9 cellular contexts compared by ENCODE assay signal in genomic region chr1:93758842-93759515, GRCh38.
DNase-seq lines count a peak whose midpoint lies in the region; ATAC-seq, FAIRE-seq and TF ChIP-seq lines count a peak whose summit lies in the region.
"Had no signal": no experiment of that assay in that cellular context is flagged by ENCODE, and none has a peak within 500 bp of the region (broad histone marks: within the 10 kb centered on the region; RNA-seq: fewer than 3 reads in every experiment).

No MANE protein-coding gene starts in this region.

- TF ChIP-seq CTCF in PC-9 (conservative IDR thresholded peaks at IDR 0.05) (no peak; the same call in 1 of the 2 replicates), chondrocyte (IDR thresholded peaks at IDR 0.05) (peak; percentile 18), lower leg skin (IDR thresholded peaks at IDR 0.05) (no peak), A673 (conservative IDR thresholded peaks at IDR 0.05; ENCODE audit: low read depth, low read length) (no peak)

- H3K9me3 ChIP-seq in PC-9 (ENCODE audit: insufficient read depth, low read depth): no peaks in the 10 kb centered on the region
- H3K9me3 ChIP-seq in A673 (ENCODE audit: low read depth, low read length, poor library complexity, severe bottlenecking): no peaks in the 10 kb centered on the region

- H3K27ac ChIP-seq in PC-9: peak overlapping the region; percentile 85
- no peak overlapping the region for H3K27ac ChIP-seq in A673 (ENCODE audit: low read depth, low read length, poor library complexity, severe bottlenecking)

- no peak for DNase-seq in H54 (ENCODE audit: insufficient read length, low spot score)
- peak; percentile 60 to 97 for DNase-seq in PC-9
- no peak for DNase-seq in chondrocyte (ENCODE audit: low spot score)
- DNase-seq in natural killer cell treated with Interleukin-12 subunit alpha and Interleukin-12 subunit beta and Interleukin-15 and Interleukin-18, amount 100 ng/mL, for 72 hours (ENCODE audit: low spot score): peak; percentile 89
- no peak for DNase-seq in lower leg skin (ENCODE audit: low spot score in 2 of 2)
- DNase-seq in RPMI8226: no peak
- no peak for DNase-seq in A673 (ENCODE audit: low spot score)
- DNase-seq: hippocampal formation had no signal

- intact Hi-C loops in PC-9 (cut with micrococcal nuclease; ENCODE audit: unreplicated experiment) (loop anchor here (1.0 to 5.0 kb wide), 3 partner anchors 20 to 177 kb away; no protein-coding TSS in a partner anchor), lower leg skin (cut with DNase I; ENCODE audit: low total_unique reads) (no loop called here), A673 (cut with micrococcal nuclease; ENCODE audit: unreplicated experiment) (no loop called here)

- H3K4me1 ChIP-seq in PC-9 (replicated peaks; ENCODE audit: insufficient read depth) (peaks cover 100% of the 10 kb centered on the region), A673 (ENCODE audit: insufficient read depth, low read length, poor library complexity, severe bottlenecking) (no peaks in the 10 kb centered on the region)

- no peaks in the 10 kb centered on the region for H3K27me3 ChIP-seq in PC-9 (ENCODE audit: insufficient read depth, low read depth)
- H3K27me3 ChIP-seq in A673 (replicated peaks; ENCODE audit: insufficient read depth, low read depth, low read length, poor library complexity): no peaks in the 10 kb centered on the region

- H3K9me3 Mint-ChIP-seq in chondrocyte (ENCODE audit: low read depth): no peaks in the 10 kb centered on the region
- no peaks in the 10 kb centered on the region for H3K9me3 Mint-ChIP-seq in natural killer cell treated with Interleukin-12 subunit alpha and Interleukin-12 subunit beta and Interleukin-15 and Interleukin-18, amount 100 ng/mL, for 72 hours

- H3K9me2 ChIP-seq in PC-9 (ENCODE audit: insufficient read depth): no peaks in the 10 kb centered on the region

- ATAC-seq in natural killer cell treated with Interleukin-12 subunit alpha and Interleukin-12 subunit beta and Interleukin-15 and Interleukin-18, amount 100 ng/mL, for 72 hours: peak; percentile 94 to 95
- ATAC-seq in GM21360 (IDR thresholded peaks at IDR 0.05; ENCODE audit: unreplicated experiment): no peak

- peaks cover 91% of the 10 kb centered on the region for H3K79me2 ChIP-seq in PC-9 (ENCODE audit: low read depth)

- TF ChIP-seq POLR2A in H54 (IDR thresholded peaks at IDR 0.05; ENCODE audit: low read depth, low read length) (no peak), lower leg skin (IDR thresholded peaks at IDR 0.05) (no peak)

- peaks cover 16% of the 10 kb centered on the region for H3K4me1 Mint-ChIP-seq in chondrocyte (ENCODE audit: low read depth)
- peaks cover 75 to 77% of the 10 kb centered on the region in 2 donors for H3K4me1 Mint-ChIP-seq in natural killer cell treated with Interleukin-12 subunit alpha and Interleukin-12 subunit beta and Interleukin-15 and Interleukin-18, amount 100 ng/mL, for 72 hours (ENCODE audit: low read depth in 2 of 2)

- peak overlapping the region; percentile 58 for H3K4me2 ChIP-seq in PC-9

- BruUV-seq in PC-9 (replicated peaks; lab: Mats Ljungman, UMichigan) (TSS peak; percentile 34), A673 (replicated peaks; lab: Mats Ljungman, UMichigan) (no TSS peak)

- peak overlapping the region; percentile 87 for H3K27ac Mint-ChIP-seq in chondrocyte (ENCODE audit: unreplicated experiment)
- peak overlapping the region; percentile 94 to 99 for H3K27ac Mint-ChIP-seq in natural killer cell treated with Interleukin-12 subunit alpha and Interleukin-12 subunit beta and Interleukin-15 and Interleukin-18, amount 100 ng/mL, for 72 hours

- H3K36me3 ChIP-seq in PC-9 (ENCODE audit: low read depth) (peaks cover 76% of the 10 kb centered on the region), A673 (ENCODE audit: insufficient read depth, low read length, poor library complexity, severe bottlenecking) (no peaks in the 10 kb centered on the region)

- H3K4me3 ChIP-seq in PC-9 (peak overlapping the region; percentile 20; the same call in 1 of the 2 replicates), lower leg skin (ENCODE audit: low read depth, poor library complexity, severe bottlenecking) (no peak overlapping the region), A673 (ENCODE audit: low read depth, low read length, poor library complexity, severe bottlenecking) (no peak overlapping the region)

- H4K20me1 ChIP-seq in PC-9 (ENCODE audit: insufficient read depth): no peaks in the 10 kb centered on the region

- FAIRE-seq in H54 (lab: Jason Lieb, UNC): peak; percentile 70

- H2AFZ ChIP-seq in PC-9: no peak overlapping the region

- H3K36me3 Mint-ChIP-seq in chondrocyte (ENCODE audit: low read depth): peaks cover 1% of the 10 kb centered on the region
- H3K36me3 Mint-ChIP-seq in natural killer cell treated with Interleukin-12 subunit alpha and Interleukin-12 subunit beta and Interleukin-15 and Interleukin-18, amount 100 ng/mL, for 72 hours: peaks cover 17% of the 10 kb centered on the region

- peaks cover 98% of the 10 kb centered on the region for H3F3A ChIP-seq in PC-9 (ENCODE audit: insufficient read depth, low read depth)

- POLR2A ChIA-PET in PC-9 (lab: Charles Lee; ENCODE audit: unreplicated experiment) (no interaction called here), A673 (lab: Charles Lee; ENCODE audit: low non-redundant PET) (no interaction called here)

- H3K4me3 Mint-ChIP-seq in chondrocyte (ENCODE audit: unreplicated experiment): no peak overlapping the region
- peak overlapping the region; percentile 76 for H3K4me3 Mint-ChIP-seq in natural killer cell treated with Interleukin-12 subunit alpha and Interleukin-12 subunit beta and Interleukin-15 and Interleukin-18, amount 100 ng/mL, for 72 hours

- CTCF ChIA-PET in PC-9 (lab: Charles Lee) (no interaction called here), A673 (lab: Charles Lee) (no interaction called here)

- no peaks in the 10 kb centered on the region for H3K27me3 Mint-ChIP-seq in chondrocyte (ENCODE audit: low read depth)
- peaks cover 0 to 5% of the 10 kb centered on the region in 2 donors for H3K27me3 Mint-ChIP-seq in natural killer cell treated with Interleukin-12 subunit alpha and Interleukin-12 subunit beta and Interleukin-15 and Interleukin-18, amount 100 ng/mL, for 72 hours

- 73 to 77% methylated on average over 7 of the region's 7 CpGs for WGBS in lower leg skin, 2 donors

Comparison
In these comparisons a context has a peak if more than half of its experiments do, and no peak if none do; other contexts are left out.
1. DNase-seq: peak in PC-9 (2 of 2) and natural killer cell treated with Interleukin-12 subunit alpha and Interleukin-12 subunit beta and Interleukin-15 and Interleukin-18, amount 100 ng/mL, for 72 hours (single experiment); none in H54 (single experiment), chondrocyte (single experiment), lower leg skin (0 of 2), RPMI8226 (single experiment) and A673 (single experiment).